Comparison of ENCODE assay signal across 8 cellular contexts in genomic region chr20:54172856-54173652, GRCh38. TPM values are rescaled to one million over a fixed set of nuclear protein-coding genes. Genes with fewer than 3 reads are reported as not detected.
DNase-seq lines count a peak whose midpoint lies in the region; ATAC-seq, FAIRE-seq and TF ChIP-seq lines count a peak whose summit lies in the region.

No MANE protein-coding gene starts in this region.

- peaks cover 31% of the 10 kb centered on the region for H3K27me3 ChIP-seq in CD8-positive, alpha-beta memory T cell (ENCODE audit: insufficient read depth, low read length, poor library complexity, severe bottlenecking)
- H3K27me3 ChIP-seq in mammary epithelial cell (ENCODE audit: insufficient read depth, low read length) (no peaks in the 10 kb centered on the region), MG63 (peaks cover 11% of the 10 kb centered on the region)

- H3K36me3 Mint-ChIP-seq in CD8-positive, alpha-beta memory T cell = no peaks in the 10 kb centered on the region
- no peaks in the 10 kb centered on the region for H3K36me3 Mint-ChIP-seq in mesothelial cell of epicardium

- peak overlapping the region; percentile 63 for H3K4me2 ChIP-seq in mammary epithelial cell (ENCODE audit: insufficient read depth, low read depth, low read length)

- H3K9ac ChIP-seq in mammary epithelial cell (ENCODE audit: insufficient read depth, low read length) = no peak overlapping the region

- BruUV-seq in mammary epithelial cell (replicated peaks; lab: Mats Ljungman, UMichigan) = no TSS peak

- dilution Hi-C loops in mammary epithelial cell (cut with HindIII; ENCODE audit: low sequenced_read_pairs) = no loop called here

- peaks cover 0 to 2% (median 0%) of the 10 kb centered on the region in 5 donors for H3K9me3 Mint-ChIP-seq in CD8-positive, alpha-beta memory T cell
- no peaks in the 10 kb centered on the region for H3K9me3 Mint-ChIP-seq in mesothelial cell of epicardium

- H3K4me1 ChIP-seq in CD8-positive, alpha-beta memory T cell (ENCODE audit: insufficient read depth, low read length) = peaks cover 4% of the 10 kb centered on the region
- H3K4me1 ChIP-seq in mammary epithelial cell (ENCODE audit: insufficient read depth, low read length) = peaks cover 39% of the 10 kb centered on the region

- H3K4me3 Mint-ChIP-seq in CD8-positive, alpha-beta memory T cell = peak overlapping the region; percentile 10 to 77 (median 61)
- H3K4me3 Mint-ChIP-seq in mesothelial cell of epicardium = peak overlapping the region; percentile 70

- H3K27ac ChIP-seq in CD8-positive, alpha-beta memory T cell (ENCODE audit: low read depth, low read length) = no peak overlapping the region
- H3K27ac ChIP-seq in mammary epithelial cell (ENCODE audit: insufficient read depth, low read depth, low read length) = no peak overlapping the region

- intact Hi-C loops in mammary epithelial cell (cut with micrococcal nuclease) = no loop called here
- intact Hi-C loops in sciatic nerve (cut with DNase I) = no loop called here

- H2AFZ ChIP-seq in mammary epithelial cell (ENCODE audit: low read depth, low read length) = peak overlapping the region; percentile 89

- POLR2A ChIA-PET in CD8-positive, alpha-beta memory T cell (lab: Charles Lee) = no interaction called here

- H3K36me3 ChIP-seq in CD8-positive, alpha-beta memory T cell (ENCODE audit: insufficient read depth, low read length) = no peaks in the 10 kb centered on the region
- H3K36me3 ChIP-seq in mammary epithelial cell (ENCODE audit: insufficient read depth, low read length) (no peaks in the 10 kb centered on the region), MG63 (no peaks in the 10 kb centered on the region)

- no peak for FAIRE-seq in frontal cortex (lab: Jason Lieb, UNC)

- DNase-seq in CD8-positive, alpha-beta memory T cell = no peak
- peak; percentile 36 for DNase-seq in HuH-7.5 (ENCODE audit: low spot score)
- DNase-seq in mammary epithelial cell = peak; percentile 13
- peak in 1 of 2 experiments; percentile 50 for DNase-seq in mesothelial cell of epicardium (ENCODE audit: low spot score in 2 of 2, unreplicated experiment in 2 of 2)
- no peak for DNase-seq in frontal cortex (ENCODE audit: low spot score in 2 of 2)
- DNase-seq in sciatic nerve (ENCODE audit: low spot score) = no peak
- no peak for DNase-seq in MG63

- 17% methylated on average over 30 of the region's 66 CpGs for WGBS in mammary epithelial cell (ENCODE audit: low coverage, missing lambda C conversion rate)

- peaks cover 12 to 22% (median 16%) of the 10 kb centered on the region in 3 donors for H3K4me1 Mint-ChIP-seq in CD8-positive, alpha-beta memory T cell
- H3K4me1 Mint-ChIP-seq in mesothelial cell of epicardium = peaks cover 40% of the 10 kb centered on the region

- no peaks in the 10 kb centered on the region for H4K20me1 ChIP-seq in mammary epithelial cell (ENCODE audit: insufficient read depth, low read length)

- H3K79me2 ChIP-seq in mammary epithelial cell (ENCODE audit: insufficient read depth, low read length) = no peaks in the 10 kb centered on the region

- no peak for TF ChIP-seq CTCF in mammary epithelial cell (conservative IDR thresholded peaks at IDR 0.05 in 1 of 2, IDR thresholded peaks at IDR 0.05 in 1 of 2; ENCODE audit: extremely low read depth in 1 of 2, insufficient read depth in 1 of 2, low read depth in 1 of 2, low read length in 2 of 2)
- TF ChIP-seq CTCF in mesothelial cell of epicardium (IDR thresholded peaks at IDR 0.05; ENCODE audit: unreplicated experiment) = no peak

- H3K9me3 ChIP-seq in CD8-positive, alpha-beta memory T cell (ENCODE audit: low read length) = no peaks in the 10 kb centered on the region
- H3K9me3 ChIP-seq in mammary epithelial cell (replicated peaks; ENCODE audit: insufficient read depth, low read length) = no peaks in the 10 kb centered on the region
- H3K9me3 ChIP-seq in MG63 = no peaks in the 10 kb centered on the region

- H3K27me3 Mint-ChIP-seq in CD8-positive, alpha-beta memory T cell = peaks cover 41 to 86% of the 10 kb centered on the region in 2 donors
- H3K27me3 Mint-ChIP-seq in mesothelial cell of epicardium (ENCODE audit: low read depth) = peaks cover 57% of the 10 kb centered on the region

- peak overlapping the region in 1 of 8 donors; percentile 43 for H3K27ac Mint-ChIP-seq in CD8-positive, alpha-beta memory T cell
- no peak overlapping the region for H3K27ac Mint-ChIP-seq in mesothelial cell of epicardium

- H3K4me3 ChIP-seq in CD8-positive, alpha-beta memory T cell (ENCODE audit: low read length) = no peak overlapping the region
- H3K4me3 ChIP-seq in mammary epithelial cell (replicated peaks in 1 of 3; ENCODE audit: insufficient read depth in 1 of 3, low read depth in 2 of 3, low read length in 3 of 3) (peak overlapping the region in 1 of 3 experiments; percentile 23), MG63 (no peak overlapping the region)

- ATAC-seq in sciatic nerve = no peak
- no peak for ATAC-seq in HG02970 (IDR thresholded peaks at IDR 0.05; ENCODE audit: low FRiP score, unreplicated experiment)

- in situ Hi-C loops in mammary epithelial cell (cut with MboI; ENCODE audit: low sequenced_read_pairs in 2 of 2) = no loop called here

- CTCF ChIA-PET in CD8-positive, alpha-beta memory T cell (lab: Charles Lee) = no interaction called here
- CTCF ChIA-PET in mammary epithelial cell (lab: Charles Lee; ENCODE audit: low non-redundant PET) = no interaction called here

RNA-seq across cellular contexts. Expression of gene CYP24A1, which starts 0.7 kb away (rescaled TPM):
- total RNA-seq in CD8-positive, alpha-beta memory T cell = under 1 TPM; 0.37 to 0.58 TPM
- polyA plus RNA-seq in CD8-positive, alpha-beta memory T cell = 0.40 TPM
- total RNA-seq in mammary epithelial cell (1 to 10 TPM; 1.3 to 6.2 TPM), mesothelial cell of epicardium (21.3 to 25.3 TPM (median 23.6 TPM) in 3 replicates), frontal cortex (0.41 TPM), sciatic nerve (not detected)
- 4.7 TPM for polyA plus RNA-seq in mammary epithelial cell
- 8.2 TPM for polyA minus RNA-seq in mammary epithelial cell
- not detected in 2 replicates for total RNA-seq in MG63 (2014; rRNA removed; shearing (Covaris generic); ENCODE audit: low replicate concordance)

RNA-seq across cellular contexts. Expression of gene PFDN4, which starts 34.8 kb away (rescaled TPM):
- total RNA-seq in CD8-positive, alpha-beta memory T cell = 10 to 100 TPM; 37.1 to 41.3 TPM
- polyA plus RNA-seq in CD8-positive, alpha-beta memory T cell = 42.5 TPM
- 10 to 100 TPM; 28.9 to 45.3 TPM for total RNA-seq in mammary epithelial cell
- 28.4 TPM for polyA plus RNA-seq in mammary epithelial cell
- polyA minus RNA-seq in mammary epithelial cell = 0.41 TPM
- 25.8 to 26.8 TPM (median 26.0 TPM) in 3 replicates for total RNA-seq in mesothelial cell of epicardium
- 234 TPM for total RNA-seq in frontal cortex
- total RNA-seq in sciatic nerve = 26.3 TPM
- 188 and 339 TPM in 2 replicates for total RNA-seq in MG63 (2014; rRNA removed; shearing (Covaris generic); ENCODE audit: low replicate concordance)

Comparison
In these comparisons a context has a peak if more than half of its experiments do, and no peak if none do; other contexts are left out.
1. DNase-seq: peak in HuH-7.5 (single experiment) and mammary epithelial cell (single experiment); none in CD8-positive, alpha-beta memory T cell (0 of 5), frontal cortex (0 of 2), sciatic nerve (single experiment) and MG63 (single experiment).